ENCODE assay signal across 8 cellular contexts in genomic region chr15:63473999-63474809, GRCh38. TPM values are rescaled to one million over a fixed set of nuclear protein-coding genes. Genes with fewer than 3 reads are reported as not detected.
DNase-seq lines count a peak whose midpoint lies in the region; ATAC-seq and TF ChIP-seq lines count a peak whose summit lies in the region.

No MANE protein-coding gene starts in this region.

- H3K4me1 ChIP-seq in tibial artery (peaks cover 0 to 20% (median 7%) of the 10 kb centered on the region in 4 donors), Karpas-422 (ENCODE audit: low read length) (peaks cover 17% of the 10 kb centered on the region)

- no peaks in the 10 kb centered on the region for H3K9me3 ChIP-seq in MG63
- no peaks in the 10 kb centered on the region for H3K9me3 ChIP-seq in tibial artery
- H3K9me3 ChIP-seq in Karpas-422 (ENCODE audit: low read length), result no peaks in the 10 kb centered on the region

- CTCF ChIA-PET in activated CD8-positive, alpha-beta T cell treated with anti-CD3 and anti-CD28 coated beads, Interleukin-2, amount 10 ng/mL, durations not matched to agents 7 days and 5 days (lab: Charles Lee), result interaction anchor here (0.8 to 4.3 kb wide), 7 partner anchors 9 to 135 kb away, joined by 3 to 19 read pairs (median 7); partner anchors contain the start of gene USP3

- H3K27ac ChIP-seq in tibial artery, result peak overlapping the region in 1 of 2 donors; percentile 5
- H3K27ac ChIP-seq in Karpas-422 (ENCODE audit: low read length), result no peak overlapping the region

- peaks cover 32% of the 10 kb centered on the region for H3K4me1 Mint-ChIP-seq in activated CD8-positive, alpha-beta T cell treated with anti-CD3 and anti-CD28 coated beads, Interleukin-2, amount 10 ng/mL, durations not matched to agents 7 days and 5 days (ENCODE audit: low read depth)

- peak overlapping the region; percentile 54 for H3K27ac Mint-ChIP-seq in activated CD8-positive, alpha-beta T cell treated with anti-CD3 and anti-CD28 coated beads, Interleukin-2, amount 10 ng/mL, durations not matched to agents 7 days and 5 days

- DNase-seq in GOT3 (lab: John Stamatoyannopoulos, UW) (peak; percentile 10), MG63 (peak; percentile 68), foreskin fibroblast (peak; percentile 77 to 87), tibial artery (no peak), Karpas-422 (no peak)
- no peak for DNase-seq in activated CD8-positive, alpha-beta T cell treated with anti-CD3 and anti-CD28 coated beads, Interleukin-2, amount 10 ng/mL, durations not matched to agents 7 days and 5 days
- peak; percentile 50 to 66 for DNase-seq in stimulated activated CD4-positive, alpha-beta T cell treated with anti-CD3 and anti-CD28 coated beads, Interleukin-2, amount 100 ng/mL, for 24 hours

- no peaks in the 10 kb centered on the region for H4K20me1 ChIP-seq in Karpas-422 (ENCODE audit: insufficient read depth, low read depth, low read length)

- H2AFZ ChIP-seq in Karpas-422 (ENCODE audit: low read length), result no peak overlapping the region

- H3K27me3 Mint-ChIP-seq in activated CD8-positive, alpha-beta T cell treated with anti-CD3 and anti-CD28 coated beads, Interleukin-2, amount 10 ng/mL, durations not matched to agents 7 days and 5 days (ENCODE audit: low read depth), result no peaks in the 10 kb centered on the region

- H3K27me3 ChIP-seq in MG63 (no peaks in the 10 kb centered on the region), tibial artery (no peaks in the 10 kb centered on the region), Karpas-422 (ENCODE audit: low read length) (no peaks in the 10 kb centered on the region)

- peak; percentile 38 for TF ChIP-seq POLR2A in GM18505 (IDR thresholded peaks at IDR 0.05; ENCODE audit: borderline replicate concordance, extremely low read depth, insufficient read depth, insufficient read length)

- no peak for TF ChIP-seq CTCF in foreskin fibroblast (IDR thresholded peaks at IDR 0.05; ENCODE audit: low read depth, low read length)
- no peak for TF ChIP-seq CTCF in tibial artery (IDR thresholded peaks at IDR 0.05)

- H3K79me2 ChIP-seq in Karpas-422 (ENCODE audit: low read length), result no peaks in the 10 kb centered on the region

- no peak overlapping the region for H3K4me2 ChIP-seq in Karpas-422 (ENCODE audit: low read depth, low read length, poor library complexity, severe bottlenecking)

- ATAC-seq in GM18505 (IDR thresholded peaks at IDR 0.05; ENCODE audit: unreplicated experiment), result peak; percentile 53
- peak; percentile 47 for ATAC-seq in activated CD8-positive, alpha-beta T cell treated with anti-CD3 and anti-CD28 coated beads, Interleukin-2, amount 10 ng/mL, durations not matched to agents 7 days and 5 days

- H3K4me3 Mint-ChIP-seq in activated CD8-positive, alpha-beta T cell treated with anti-CD3 and anti-CD28 coated beads, Interleukin-2, amount 10 ng/mL, durations not matched to agents 7 days and 5 days, result no peak overlapping the region

- H3K9ac ChIP-seq in Karpas-422 (ENCODE audit: low read length), result no peak overlapping the region

- POLR2A ChIA-PET in activated CD8-positive, alpha-beta T cell treated with anti-CD3 and anti-CD28 coated beads, Interleukin-2, amount 10 ng/mL, durations not matched to agents 7 days and 5 days (lab: Charles Lee), result interaction anchor here (0.6 to 6.5 kb wide), 2 partner anchors 30 to 36 kb away, joined by 3 to 36 read pairs; partner anchors contain the start of gene USP3

- no peaks in the 10 kb centered on the region for H3K36me3 ChIP-seq in MG63
- no peaks in the 10 kb centered on the region for H3K36me3 ChIP-seq in tibial artery
- no peaks in the 10 kb centered on the region for H3K36me3 ChIP-seq in Karpas-422 (ENCODE audit: insufficient read depth, low read length)

- no peaks in the 10 kb centered on the region for H3K36me3 Mint-ChIP-seq in activated CD8-positive, alpha-beta T cell treated with anti-CD3 and anti-CD28 coated beads, Interleukin-2, amount 10 ng/mL, durations not matched to agents 7 days and 5 days (ENCODE audit: low read depth)

- H3K4me3 ChIP-seq in MG63, result no peak overlapping the region
- H3K4me3 ChIP-seq in foreskin fibroblast (ENCODE audit: low read depth in 1 of 2, low read length in 2 of 2), result no peak overlapping the region
- no peak overlapping the region for H3K4me3 ChIP-seq in tibial artery
- H3K4me3 ChIP-seq in Karpas-422 (ENCODE audit: low read length), result no peak overlapping the region

- H3K9me3 Mint-ChIP-seq in activated CD8-positive, alpha-beta T cell treated with anti-CD3 and anti-CD28 coated beads, Interleukin-2, amount 10 ng/mL, durations not matched to agents 7 days and 5 days (ENCODE audit: insufficient read depth), result no peaks in the 10 kb centered on the region

- intact Hi-C loops in tibial artery (cut with DNase I; ENCODE audit: low total_unique reads), result no loop called here

- no peaks in the 10 kb centered on the region for H3K9me2 ChIP-seq in Karpas-422 (replicated peaks; ENCODE audit: insufficient read depth, low read length)

RNA-seq across cellular contexts. Expression of gene USP3, which starts 30.2 kb away (rescaled TPM):
- total RNA-seq in MG63 (2014; rRNA removed; shearing (Covaris generic); ENCODE audit: low replicate concordance), result 36.6 and 38.6 TPM in 2 replicates
- 10 to 100 TPM; 48.3 to 49.1 TPM for total RNA-seq in activated CD8-positive, alpha-beta T cell treated with anti-CD3 and anti-CD28 coated beads, Interleukin-2, amount 10 ng/mL, durations not matched to agents 7 days and 5 days
- total RNA-seq in Karpas-422 (2014; rRNA removed; shearing (Covaris generic); ENCODE audit: low replicate concordance), result 15.4 and 16.8 TPM in 2 replicates

Comparison
In these comparisons a context has a peak if more than half of its experiments do, and no peak if none do; other contexts are left out.
1. DNase-seq: peak in GOT3 (single experiment), MG63 (single experiment), foreskin fibroblast (2 of 2) and stimulated activated CD4-positive, alpha-beta T cell treated with anti-CD3 and anti-CD28 coated beads, Interleukin-2, amount 100 ng/mL, for 24 hours (2 of 2); none in activated CD8-positive, alpha-beta T cell treated with anti-CD3 and anti-CD28 coated beads, Interleukin-2, amount 10 ng/mL, durations not matched to agents 7 days and 5 days (single experiment), tibial artery (0 of 2) and Karpas-422 (single experiment).